ENCODE assay signal across 8 cellular contexts in genomic region chrX:135596495-135596894, GRCh38.
DNase-seq lines count a peak whose midpoint lies in the region; TF ChIP-seq lines count a peak whose summit lies in the region.

No MANE protein-coding gene starts in this region.

- H3K36me3 ChIP-seq in HEK293 (ENCODE audit: control insufficient read depth in 2 of 2, insufficient read depth in 1 of 2, low read length in 2 of 2): no peaks in the 10 kb centered on the region

- peaks cover 43% of the 10 kb centered on the region for H3K27me3 Mint-ChIP-seq in activated T-cell treated with anti-CD3 and anti-CD28 coated beads, Interleukin-2, amount 50 U/mL, for 24 hours

- H3K27ac ChIP-seq in HEK293 (ENCODE audit: extremely low read depth, low read depth, low read length) (no peak overlapping the region), coronary artery (no peak overlapping the region)

- no peaks in the 10 kb centered on the region for H3K4me1 Mint-ChIP-seq in activated T-cell treated with anti-CD3 and anti-CD28 coated beads, Interleukin-2, amount 50 U/mL, for 24 hours (ENCODE audit: low read depth)

- no peaks in the 10 kb centered on the region for H3K36me3 Mint-ChIP-seq in activated T-cell treated with anti-CD3 and anti-CD28 coated beads, Interleukin-2, amount 50 U/mL, for 24 hours (ENCODE audit: low read depth)

- no peak overlapping the region for H3K27ac Mint-ChIP-seq in activated T-cell treated with anti-CD3 and anti-CD28 coated beads, Interleukin-2, amount 50 U/mL, for 24 hours

- TF ChIP-seq CTCF in HEK293 (tag by site-specific recombination; IDR thresholded peaks at IDR 0.05) (peak; percentile 46), coronary artery (IDR thresholded peaks at IDR 0.05) (no peak)

- H3K4me1 ChIP-seq in HEK293 (ENCODE audit: control insufficient read depth, insufficient read depth, low read length): no peaks in the 10 kb centered on the region

- H3K4me3 ChIP-seq in HEK293 (ENCODE audit: low read depth, low read length): no peak overlapping the region
- no peak overlapping the region for H3K4me3 ChIP-seq in coronary artery

- CTCF ChIA-PET in HEK293 (lab: Yijun Ruan, JAX): interaction anchor here (0.6 to 1.7 kb wide), 10 partner anchors 9 to 1134 kb away, joined by 3 to 6 read pairs (median 3); no protein-coding TSS in a partner anchor

- H3K9me3 Mint-ChIP-seq in activated T-cell treated with anti-CD3 and anti-CD28 coated beads, Interleukin-2, amount 50 U/mL, for 24 hours: no peaks in the 10 kb centered on the region

- POLR2A ChIA-PET in HEK293 (lab: Yijun Ruan, JAX): interaction anchor here (0.9 kb wide), 1 partner anchor 111 kb away, joined by 3 read pairs; no protein-coding TSS in a partner anchor

- no peak overlapping the region for H3K4me3 Mint-ChIP-seq in activated T-cell treated with anti-CD3 and anti-CD28 coated beads, Interleukin-2, amount 50 U/mL, for 24 hours

- no peaks in the 10 kb centered on the region for H3K9me3 ChIP-seq in HEK293 (ENCODE audit: control insufficient read depth, insufficient read depth, low read depth, low read length)

- DNase-seq in CMK (ENCODE audit: low read depth) (peak; percentile 9), NOMO-1 treated with dmso at 0.1 percent for 144 hours (lab: John Stamatoyannopoulos, UW; ENCODE audit: unreplicated experiment) (peak; percentile 4), germinal center (ENCODE audit: low spot score) (peak; percentile 10), coronary artery (ENCODE audit: low spot score) (no peak), occipital lobe (lab: John Stamatoyannopoulos, UW) (no peak)
- peak; percentile 55 for DNase-seq in activated T-cell treated with anti-CD3 and anti-CD28 coated beads, Interleukin-2, amount 50 U/mL, for 24 hours
- DNase-seq in stimulated activated CD4-positive, alpha-beta T cell treated with anti-CD3 and anti-CD28 coated beads, Interleukin-12 subunit alpha, Interleukin-12 subunit beta, amount 100 ng/mL, for 48 hours (ENCODE audit: low read depth in 2 of 3, low spot score in 1 of 3): peak; percentile 4 to 43 (median 20)

TF ChIP-seq in HEK293, 187 proteins besides CTCF, POLR2A, EP300 and RAD21:
- TF ChIP-seq ZNF654 (tag by site-specific recombination; IDR thresholded peaks at IDR 0.05; ENCODE audit: low read depth) (peak; percentile 63), MEIS1 (CRISPR knock-in tag; IDR thresholded peaks at IDR 0.05; ENCODE audit: borderline replicate concordance) (no peak)

Comparison
In these comparisons a context has a peak if more than half of its experiments do, and no peak if none do; other contexts are left out.
1. DNase-seq: peak in CMK (single experiment), NOMO-1 treated with dmso at 0.1 percent for 144 hours (single experiment), activated T-cell treated with anti-CD3 and anti-CD28 coated beads, Interleukin-2, amount 50 U/mL, for 24 hours (single experiment), germinal center (single experiment) and stimulated activated CD4-positive, alpha-beta T cell treated with anti-CD3 and anti-CD28 coated beads, Interleukin-12 subunit alpha, Interleukin-12 subunit beta, amount 100 ng/mL, for 48 hours (3 of 3); none in coronary artery (single experiment) and occipital lobe (single experiment).